In the genomic region with DNA sequence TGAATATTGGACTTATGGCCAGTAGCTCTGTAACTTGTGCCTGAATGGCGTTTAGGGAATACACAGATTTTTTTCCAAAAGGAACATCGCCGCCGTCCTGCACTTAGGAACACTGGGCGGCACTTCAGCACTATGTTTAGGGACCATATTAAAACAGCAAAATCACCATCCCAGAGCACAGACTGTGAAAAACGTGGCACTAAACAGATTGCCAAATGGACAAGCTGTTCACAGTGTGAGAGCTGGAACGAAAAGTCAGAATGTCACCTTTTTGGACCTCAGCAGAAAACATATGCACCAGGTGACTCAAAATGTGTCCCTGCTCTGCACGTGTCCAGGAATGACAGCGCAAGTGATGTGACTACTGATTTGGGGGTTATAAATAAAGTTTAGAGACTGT, we compare ENCODE assay signal across 30 cellular contexts.
"Had no signal": no experiment of that assay in that cellular context is flagged by ENCODE, and none has a peak within 500 bp of the region (broad histone marks: within the 10 kb centered on the region; RNA-seq: fewer than 3 reads in every experiment).

No MANE protein-coding gene starts in this region.

- H3K79me2 ChIP-seq: parathyroid adenoma had no signal

- H2AFZ ChIP-seq: parathyroid adenoma had no signal

- H3K36me3 ChIP-seq: colonic mucosa, esophagus muscularis mucosa, gastroesophageal sphincter, heart right ventricle, prostate gland, right atrium auricular region, stomach, thyroid gland, vagina had no signal

- H3K4me1 Mint-ChIP-seq: memory B cell; naive B cell; stimulated activated effector memory CD8-positive, alpha-beta T cell treated with anti-CD3 and anti-CD28 coated beads, Interleukin-12 subunit alpha, Interleukin-12 subunit beta, amount 100 ng/mL, for 72 hours had no signal

- FAIRE-seq: endothelial cell of umbilical vein, keratinocyte had no signal

- H3K27me3 ChIP-seq: colonic mucosa, esophagus muscularis mucosa, foreskin keratinocyte, gastroesophageal sphincter, right atrium auricular region, stomach, thyroid gland, vagina had no signal

- H3K9ac ChIP-seq: parathyroid adenoma had no signal

- H3K4me3 Mint-ChIP-seq: dendritic cell treated with granulocyte-macrophage colony-stimulating factor and Interleukin-4, amounts not matched to agents 40 ng/mL and 50 ng/mL, for 4 days; memory B cell; mesothelial cell of epicardium; naive B cell; natural killer cell treated with Interleukin-12 subunit alpha and Interleukin-12 subunit beta and Interleukin-15 and Interleukin-18, amount 100 ng/mL, for 72 hours; neural crest cell; stimulated activated effector memory CD8-positive, alpha-beta T cell treated with anti-CD3 and anti-CD28 coated beads, Interleukin-12 subunit alpha, Interleukin-12 subunit beta, amount 100 ng/mL, for 72 hours had no signal

- H3K27ac ChIP-seq: colonic mucosa, esophagus muscularis mucosa, foreskin keratinocyte, gastroesophageal sphincter, heart right ventricle, parathyroid adenoma, prostate gland, right atrium auricular region, stomach, thyroid gland, vagina had no signal

- H3K27ac Mint-ChIP-seq: dendritic cell treated with granulocyte-macrophage colony-stimulating factor and Interleukin-4, amounts not matched to agents 40 ng/mL and 50 ng/mL, for 4 days; memory B cell; mesothelial cell of epicardium; naive B cell; natural killer cell treated with Interleukin-12 subunit alpha and Interleukin-12 subunit beta and Interleukin-15 and Interleukin-18, amount 100 ng/mL, for 72 hours; stimulated activated effector memory CD8-positive, alpha-beta T cell treated with anti-CD3 and anti-CD28 coated beads, Interleukin-12 subunit alpha, Interleukin-12 subunit beta, amount 100 ng/mL, for 72 hours had no signal

- H3K4me3 ChIP-seq: colonic mucosa, esophagus muscularis mucosa, gastroesophageal sphincter, heart right ventricle, lung, mucosa of descending colon, prostate gland, right atrium auricular region, smooth muscle cell, stomach, thyroid gland, vagina had no signal

- H3K9me3 ChIP-seq: colonic mucosa, esophagus muscularis mucosa, gastroesophageal sphincter, mucosa of descending colon, prostate gland, right atrium auricular region, stomach, thyroid gland, vagina had no signal

- H3K4me1 ChIP-seq: colonic mucosa, esophagus muscularis mucosa, foreskin keratinocyte, gastroesophageal sphincter, heart right ventricle, parathyroid adenoma, prostate gland, right atrium auricular region, thyroid gland, vagina had no signal

- H3K27me3 Mint-ChIP-seq: dendritic cell treated with granulocyte-macrophage colony-stimulating factor and Interleukin-4, amounts not matched to agents 40 ng/mL and 50 ng/mL, for 4 days; memory B cell; naive B cell had no signal

- H3K36me3 Mint-ChIP-seq: memory B cell; mesothelial cell of epicardium; naive B cell; natural killer cell treated with Interleukin-12 subunit alpha and Interleukin-12 subunit beta and Interleukin-15 and Interleukin-18, amount 100 ng/mL, for 72 hours; stimulated activated effector memory CD8-positive, alpha-beta T cell treated with anti-CD3 and anti-CD28 coated beads, Interleukin-12 subunit alpha, Interleukin-12 subunit beta, amount 100 ng/mL, for 72 hours had no signal

- DNase-seq: colonic mucosa; effector CD8-positive, alpha-beta T cell; foreskin keratinocyte; heart right ventricle; hippocampal formation; mucosa of descending colon; naive B cell; stimulated activated CD4-positive, alpha-beta T cell treated with anti-CD3 and anti-CD28 coated beads, Interleukin-2, amount 100 ng/mL, for 24 hours; stimulated activated CD4-positive, alpha-beta T cell treated with anti-CD3 and anti-CD28 coated beads, Interleukin-4, amount 100 ng/mL, for 24 hours; stimulated activated naive CD4-positive, alpha-beta T cell treated with Interleukin-2 at 50 U/mL for 16 hours; stomach; thyroid gland; trophoblast cell had no signal

- H3K9me3 Mint-ChIP-seq: dendritic cell treated with granulocyte-macrophage colony-stimulating factor and Interleukin-4, amounts not matched to agents 40 ng/mL and 50 ng/mL, for 4 days; natural killer cell treated with Interleukin-12 subunit alpha and Interleukin-12 subunit beta and Interleukin-15 and Interleukin-18, amount 100 ng/mL, for 72 hours; neural crest cell; stimulated activated effector memory CD8-positive, alpha-beta T cell treated with anti-CD3 and anti-CD28 coated beads, Interleukin-12 subunit alpha, Interleukin-12 subunit beta, amount 100 ng/mL, for 72 hours had no signal

- ATAC-seq: foreskin keratinocyte; gastroesophageal sphincter; heart right ventricle; mucosa of descending colon; natural killer cell treated with Interleukin-12 subunit alpha and Interleukin-12 subunit beta and Interleukin-15 and Interleukin-18, amount 100 ng/mL, for 72 hours; sciatic nerve; stimulated activated effector memory CD8-positive, alpha-beta T cell treated with anti-CD3 and anti-CD28 coated beads, Interleukin-12 subunit alpha, Interleukin-12 subunit beta, amount 100 ng/mL, for 72 hours had no signal

- H3K4me2 ChIP-seq: smooth muscle cell had no signal
